10 cellular contexts compared by ENCODE assay signal in genomic region chrX:154719132-154719675, GRCh38. TPM values are rescaled to one million over a fixed set of nuclear protein-coding genes. Genes with fewer than 3 reads are reported as not detected.
A peak's percentile ranks its signal among the peaks of the same experiment; 100 is the strongest.
DNase-seq lines count a peak whose midpoint lies in the region; ATAC-seq and TF ChIP-seq lines count a peak whose summit lies in the region.
"Had no signal": no experiment of that assay in that cellular context is flagged by ENCODE, and none has a peak within 500 bp of the region (broad histone marks: within the 10 kb centered on the region; RNA-seq: fewer than 3 reads in every experiment).

No MANE protein-coding gene starts in this region.

- DNase-seq in NB4 (ENCODE audit: low read depth) (peak; percentile 79), left lung (no peak), foreskin melanocyte (no peak), NCI-H146 (lab: John Stamatoyannopoulos, UW) (no peak)
- DNase-seq: heart right ventricle, T1000 had no signal

- H3K27ac Mint-ChIP-seq in activated T-helper 17 cell treated with anti-CD3 and anti-CD28 coated beads, Interleukin-2, amount 50 U/mL, for 72 hours: peak overlapping the region; percentile 41

- H3K9me3 Mint-ChIP-seq in activated T-helper 17 cell treated with anti-CD3 and anti-CD28 coated beads, Interleukin-2, amount 50 U/mL, for 72 hours: no peaks in the 10 kb centered on the region

- intact Hi-C loops in left lung (cut with DNase I): no loop called here

- H3K27me3 Mint-ChIP-seq in activated T-helper 17 cell treated with anti-CD3 and anti-CD28 coated beads, Interleukin-2, amount 50 U/mL, for 72 hours: no peaks in the 10 kb centered on the region

- H3K9me3 ChIP-seq in BLaER1 treated with 17β-estradiol and CSF1 and Interleukin-3, amounts not matched to agents 10 nM and 100 nM (replicated peaks in 1 of 11): peaks cover 13 to 26% (median 17%) of the 10 kb centered on the region in 11 experiments
- H3K9me3 ChIP-seq in left lung: no peaks in the 10 kb centered on the region

- peak overlapping the region; percentile 73 to 91 (median 83) for H3K27ac ChIP-seq in BLaER1 treated with 17β-estradiol and CSF1 and Interleukin-3, amounts not matched to agents 10 nM and 100 nM
- H3K27ac ChIP-seq in left lung: peak overlapping the region in 1 of 2 donors; percentile 92

- H4K20me1 ChIP-seq in BLaER1 treated with 17β-estradiol and CSF1 and Interleukin-3, amounts not matched to agents 10 nM and 100 nM: peaks cover 0 to 6% (median 0%) of the 10 kb centered on the region in 11 experiments; a peak in 2 of 22 replicates

- peaks cover 0 to 17% (median 9%) of the 10 kb centered on the region in 11 experiments; a peak in 11 of 22 replicates for H3K36me3 ChIP-seq in BLaER1 treated with 17β-estradiol and CSF1 and Interleukin-3, amounts not matched to agents 10 nM and 100 nM
- H3K36me3 ChIP-seq in left lung: no peaks in the 10 kb centered on the region

- H3K36me3 Mint-ChIP-seq in activated T-helper 17 cell treated with anti-CD3 and anti-CD28 coated beads, Interleukin-2, amount 50 U/mL, for 72 hours (ENCODE audit: low read depth): peaks cover 9% of the 10 kb centered on the region

- H3K27me3 ChIP-seq in BLaER1 treated with 17β-estradiol and CSF1 and Interleukin-3, amounts not matched to agents 10 nM and 100 nM: peaks cover 34 to 84% (median 72%) of the 10 kb centered on the region in 11 experiments
- H3K27me3 ChIP-seq in left lung: no peaks in the 10 kb centered on the region
- H3K27me3 ChIP-seq: heart right ventricle had no signal

- H3K4me3 ChIP-seq in BLaER1 treated with 17β-estradiol and CSF1 and Interleukin-3, amounts not matched to agents 10 nM and 100 nM: peak overlapping the region in 8 of 10 experiments; percentile 3 to 40 (median 18); a peak in 8 of 20 replicates
- peak overlapping the region; percentile 21 for H3K4me3 ChIP-seq in NB4 (ENCODE audit: low read depth, low read length)
- no peak overlapping the region for H3K4me3 ChIP-seq in left lung
- H3K4me3 ChIP-seq: heart right ventricle had no signal

- H3K4me2 ChIP-seq in BLaER1 treated with 17β-estradiol and CSF1 and Interleukin-3, amounts not matched to agents 10 nM and 100 nM: peak overlapping the region; percentile 69 to 91 (median 86)

- H3K4me3 Mint-ChIP-seq in activated T-helper 17 cell treated with anti-CD3 and anti-CD28 coated beads, Interleukin-2, amount 50 U/mL, for 72 hours: peak overlapping the region; percentile 46

- H3K9ac ChIP-seq in BLaER1 treated with 17β-estradiol and CSF1 and Interleukin-3, amounts not matched to agents 10 nM and 100 nM: peak overlapping the region; percentile 54 to 77 (median 69); a peak in 21 of 22 replicates

- H3K4me1 Mint-ChIP-seq in activated T-helper 17 cell treated with anti-CD3 and anti-CD28 coated beads, Interleukin-2, amount 50 U/mL, for 72 hours: peaks cover 43% of the 10 kb centered on the region

- TF ChIP-seq POLR2A in NB4 (IDR thresholded peaks at IDR 0.05; ENCODE audit: extremely low read depth, insufficient read length): no peak

- TF ChIP-seq CTCF in NB4 (IDR thresholded peaks at IDR 0.05; ENCODE audit: low read depth, low read length) (no peak), left lung (IDR thresholded peaks at IDR 0.05) (no peak)

- peaks cover 42 to 99% (median 77%) of the 10 kb centered on the region in 10 experiments for H3K4me1 ChIP-seq in BLaER1 treated with 17β-estradiol and CSF1 and Interleukin-3, amounts not matched to agents 10 nM and 100 nM
- H3K4me1 ChIP-seq in left lung: peaks cover 0 to 49% of the 10 kb centered on the region in 2 donors

- ATAC-seq in activated T-helper 17 cell treated with anti-CD3 and anti-CD28 coated beads, Interleukin-2, amount 50 U/mL, for 72 hours (replicated peaks): peak; percentile 81
- peak; percentile 62 for ATAC-seq in left lung
- no peak for ATAC-seq in GM19452 (IDR thresholded peaks at IDR 0.05; ENCODE audit: unreplicated experiment)
- ATAC-seq in GM19351 (IDR thresholded peaks at IDR 0.05; ENCODE audit: unreplicated experiment): no peak

RNA-seq across cellular contexts. Expression of gene GAB3, which starts 31.7 kb away (rescaled TPM):
- total RNA-seq in activated T-helper 17 cell treated with anti-CD3 and anti-CD28 coated beads, Interleukin-2, amount 50 U/mL, for 72 hours: 10 to 100 TPM; 12.1 to 13.5 TPM
- 10 to 100 TPM in 1 of 2 donors, 1 to 10 TPM in 1; 6.6 to 15.0 TPM for total RNA-seq in left lung

RNA-seq across cellular contexts. Expression of gene DKC1, which starts 43.5 kb away (rescaled TPM):
- total RNA-seq in activated T-helper 17 cell treated with anti-CD3 and anti-CD28 coated beads, Interleukin-2, amount 50 U/mL, for 72 hours: 100 to 1,000 TPM in 1 of 2 donors, 10 to 100 TPM in 1; 72.8 to 142 TPM
- 10 to 100 TPM; 22.3 to 42.5 TPM for total RNA-seq in left lung

Comparison
In these comparisons a context has a peak if more than half of its experiments do, and no peak if none do; other contexts are left out.
1. H3K4me3 ChIP-seq: peak in BLaER1 treated with 17β-estradiol and CSF1 and Interleukin-3, amounts not matched to agents 10 nM and 100 nM (8 of 10) and NB4 (single experiment); none in left lung (0 of 2).
2. ATAC-seq: peak in activated T-helper 17 cell treated with anti-CD3 and anti-CD28 coated beads, Interleukin-2, amount 50 U/mL, for 72 hours (single experiment) and left lung (single experiment); none in GM19452 (single experiment) and GM19351 (single experiment).